Comparison of ENCODE assay signal across 20 cellular contexts in genomic region chr1:5849550-5849949, GRCh38.
A peak's percentile ranks its signal among the peaks of the same experiment; 100 is the strongest.
DNase-seq lines count a peak whose midpoint lies in the region; ATAC-seq, FAIRE-seq and TF ChIP-seq lines count a peak whose summit lies in the region.
"Had no signal": no experiment of that assay in that cellular context is flagged by ENCODE, and none has a peak within 500 bp of the region (broad histone marks: within the 10 kb centered on the region; RNA-seq: fewer than 3 reads in every experiment).

No MANE protein-coding gene starts in this region.

- TF ChIP-seq CTCF in HEK293 (tag by site-specific recombination; IDR thresholded peaks at IDR 0.05) (no peak), GM12878 (IDR thresholded peaks at IDR 0.05 in 2 of 3, conservative IDR thresholded peaks at IDR 0.05 in 1 of 3; ENCODE audit: control insufficient read depth in 2 of 3, extremely low read depth in 1 of 3, insufficient read depth in 1 of 3, low read depth in 3 of 3, low read length in 3 of 3) (no peak), stomach (IDR thresholded peaks at IDR 0.05) (no peak), WERI-Rb-1 (IDR thresholded peaks at IDR 0.05; ENCODE audit: low read depth, low read length) (no peak)

- H2AFZ ChIP-seq in GM12878 (ENCODE audit: control insufficient read depth, low read depth, low read length) = no peak overlapping the region
- no peak overlapping the region for H2AFZ ChIP-seq in mesenchymal stem cell (ENCODE audit: low read depth, low read length)

- in situ Hi-C loops in GM12878 (cut with MboI) = no loop called here

- no peaks in the 10 kb centered on the region for H3K79me2 ChIP-seq in GM12878 (ENCODE audit: control insufficient read depth, insufficient read depth, low read length)

- H3K79me1 ChIP-seq in mesenchymal stem cell (replicated peaks; ENCODE audit: low read length, poor library complexity, severe bottlenecking) = no peaks in the 10 kb centered on the region

- TF ChIP-seq EP300 in GM12878 (IDR thresholded peaks at IDR 0.05; ENCODE audit: borderline replicate concordance in 1 of 2, control insufficient read depth in 1 of 2, low read depth in 2 of 2, low read length in 2 of 2) (no peak), stomach (IDR thresholded peaks at IDR 0.05) (no peak)

- H2BK15ac ChIP-seq in mesenchymal stem cell (ENCODE audit: low read depth, poor library complexity, severe bottlenecking) = no peak overlapping the region

- 11% methylated on average over 4 of the region's 4 CpGs for whole genome bisulfite sequencing in GM12878 (ENCODE audit: insufficient coverage, insufficient replicate concordance, low lambda C conversion rate, missing lambda C conversion rate)
- 66% methylated on average over 4 of the region's 4 CpGs for WGBS in mesenchymal stem cell
- WGBS in stomach, 5 donors = 62 to 77% (median 71%) methylated on average over 4 of the region's 4 CpGs

- no peak for FAIRE-seq in GM12878 (lab: Jason Lieb, UNC)
- FAIRE-seq: A549, HepG2 had no signal

- DNase-seq in GM12878 (ENCODE audit: low read depth, low spot score) (no peak), mesenchymal stem cell (no peak), NCI-H2107 treated with DMSO at 0.1 percent for 48 hours (lab: John Stamatoyannopoulos, UW; ENCODE audit: unreplicated experiment) (no peak), stomach (no peak), WERI-Rb-1 (no peak)
- DNase-seq: AML-193, Calu3, DMS79 treated with DMSO at 0.1 percent for 48 hours, GF-D8, HCEC 1CT, HFFc6 had no signal

- TF ChIP-seq RAD21 in GM12878 (IDR thresholded peaks at IDR 0.05; ENCODE audit: insufficient read depth, low read depth, low read length) = no peak

- H3K23ac ChIP-seq in mesenchymal stem cell (ENCODE audit: low read length in 2 of 2) = no peak overlapping the region

- H2BK12ac ChIP-seq in mesenchymal stem cell (ENCODE audit: low read length in 2 of 2) = no peak overlapping the region

- H3K27me3 ChIP-seq in BLaER1 = no peaks in the 10 kb centered on the region
- no peaks in the 10 kb centered on the region for H3K27me3 ChIP-seq in GM12878 (replicated peaks in 1 of 2; ENCODE audit: control insufficient read depth in 2 of 2, insufficient read depth in 2 of 2, low read length in 1 of 2)
- peaks cover 0 to 3% of the 10 kb centered on the region in 2 experiments for H3K27me3 ChIP-seq in mesenchymal stem cell (ENCODE audit: control insufficient read depth in 1 of 2, insufficient read depth in 1 of 2, low read length in 2 of 2)
- H3K27me3 ChIP-seq in stomach = peaks cover 0 to 36% (median 12%) of the 10 kb centered on the region in 3 donors
- no peaks in the 10 kb centered on the region for H3K27me3 ChIP-seq in WERI-Rb-1 (ENCODE audit: insufficient read depth, low read depth, severe bottlenecking)

- no peak for ATAC-seq in GM12878
- no peak for ATAC-seq in GM18505 (IDR thresholded peaks at IDR 0.05; ENCODE audit: unreplicated experiment)
- ATAC-seq: A549; CD8-positive, alpha-beta T cell; HepG2 had no signal

- H3K4me3 ChIP-seq in BLaER1 (no peak overlapping the region), HEK293 (ENCODE audit: low read depth, low read length) (no peak overlapping the region), GM12878 (no peak overlapping the region), mesenchymal stem cell (ENCODE audit: insufficient read depth in 1 of 2, low read depth in 1 of 2, low read length in 2 of 2) (no peak overlapping the region), stomach (no peak overlapping the region), WERI-Rb-1 (ENCODE audit: low read depth, low read length) (no peak overlapping the region)
- H3K4me3 ChIP-seq: A549 had no signal

- no peak overlapping the region for H2BK5ac ChIP-seq in mesenchymal stem cell (ENCODE audit: low read depth, low read length, poor library complexity, severe bottlenecking)

- H3K27ac ChIP-seq in BLaER1 (no peak overlapping the region), HEK293 (ENCODE audit: extremely low read depth, low read depth, low read length) (no peak overlapping the region), GM12878 (ENCODE audit: control insufficient read depth, insufficient read depth) (no peak overlapping the region), mesenchymal stem cell (ENCODE audit: low read length, poor library complexity, severe bottlenecking) (no peak overlapping the region), stomach (no peak overlapping the region), WERI-Rb-1 (no peak overlapping the region)
- H3K27ac ChIP-seq: 22Rv1, A549, HL-60, KMS-11 had no signal

- CTCF ChIA-PET in HEK293 (lab: Yijun Ruan, JAX) (no interaction called here), GM12878 (lab: Yijun Ruan, JAX) (no interaction called here)

- H4K20me1 ChIP-seq in BLaER1 = no peaks in the 10 kb centered on the region
- H4K20me1 ChIP-seq in GM12878 (ENCODE audit: control insufficient read depth, insufficient read depth) = no peaks in the 10 kb centered on the region

- H3K9me3 ChIP-seq in BLaER1 = peaks cover 25% of the 10 kb centered on the region
- no peaks in the 10 kb centered on the region for H3K9me3 ChIP-seq in HEK293 (ENCODE audit: control insufficient read depth, insufficient read depth, low read depth, low read length)
- H3K9me3 ChIP-seq in GM12878 (replicated peaks; ENCODE audit: control insufficient read depth, insufficient read depth, low read length) = no peaks in the 10 kb centered on the region; the same call in 2 of the 3 replicates
- H3K9me3 ChIP-seq in mesenchymal stem cell (ENCODE audit: control insufficient read depth, low read length) = no peaks in the 10 kb centered on the region
- no peaks in the 10 kb centered on the region for H3K9me3 ChIP-seq in stomach
- no peaks in the 10 kb centered on the region for H3K9me3 ChIP-seq in WERI-Rb-1 (ENCODE audit: severe bottlenecking)
- H3K9me3 ChIP-seq: A549 had no signal

- H3K36me3 ChIP-seq in BLaER1 (no peaks in the 10 kb centered on the region), HEK293 (ENCODE audit: control insufficient read depth in 2 of 2, insufficient read depth in 1 of 2, low read length in 2 of 2) (no peaks in the 10 kb centered on the region), GM12878 (ENCODE audit: control insufficient read depth in 2 of 2, insufficient read depth in 2 of 2, low read length in 1 of 2) (no peaks in the 10 kb centered on the region), mesenchymal stem cell (ENCODE audit: control insufficient read depth in 1 of 2, insufficient read depth in 2 of 2, low read depth in 1 of 2, low read length in 2 of 2) (no peaks in the 10 kb centered on the region), stomach (no peaks in the 10 kb centered on the region), WERI-Rb-1 (no peaks in the 10 kb centered on the region)

- no peak overlapping the region for H2BK120ac ChIP-seq in mesenchymal stem cell (ENCODE audit: low read depth, low read length)

- H3K4ac ChIP-seq in mesenchymal stem cell (ENCODE audit: low read depth in 1 of 2, low read length in 2 of 2) = no peak overlapping the region

- H3K14ac ChIP-seq in mesenchymal stem cell (ENCODE audit: low read length in 2 of 2) = no peak overlapping the region

- RAD21 ChIA-PET in GM12878 (lab: Charles Lee; ENCODE audit: unreplicated experiment) = no interaction called here

- intact Hi-C loops in GM12878 (cut with micrococcal nuclease; ENCODE audit: unreplicated experiment) = no loop called here
- intact Hi-C loops in stomach (cut with DNase I; ENCODE audit: low total_unique reads) = no loop called here

- H4K8ac ChIP-seq in mesenchymal stem cell (ENCODE audit: low read length) = no peak overlapping the region

- no peak for TF ChIP-seq POLR2A in GM12878 (IDR thresholded peaks at IDR 0.05; ENCODE audit: low read depth, low read length)
- TF ChIP-seq POLR2A in stomach (IDR thresholded peaks at IDR 0.05) = no peak
- TF ChIP-seq POLR2A in GM18505 (IDR thresholded peaks at IDR 0.05; ENCODE audit: borderline replicate concordance, extremely low read depth, insufficient read depth, insufficient read length) = no peak

- H3K18ac ChIP-seq in mesenchymal stem cell (ENCODE audit: low read depth in 1 of 2, low read length in 2 of 2) = no peak overlapping the region

- POLR2A ChIA-PET in HEK293 (lab: Yijun Ruan, JAX) = no interaction called here
- POLR2A ChIA-PET in GM12878 (lab: Charles Lee) = no interaction called here

- H2AK5ac ChIP-seq in mesenchymal stem cell (ENCODE audit: low read length, severe bottlenecking) = no peak overlapping the region

- BruUV-seq in GM12878 (replicated peaks; lab: Mats Ljungman, UMichigan) = no TSS peak

- H3K4me2 ChIP-seq in BLaER1 (peak overlapping the region; percentile 30; the same call in 1 of the 2 replicates), GM12878 (ENCODE audit: control insufficient read depth, insufficient read depth) (no peak overlapping the region), mesenchymal stem cell (ENCODE audit: low read length, poor library complexity, severe bottlenecking) (no peak overlapping the region)
- H3K4me2 ChIP-seq: A549, KMS-11 had no signal

- H4K91ac ChIP-seq in mesenchymal stem cell (ENCODE audit: low read length) = peak overlapping the region; percentile 41

- SMC1A ChIA-PET in GM12878 (lab: Charles Lee; ENCODE audit: uncharacterized antibody, unreplicated experiment) = no interaction called here

- H3K4me1 ChIP-seq in BLaER1 (peaks cover 5% of the 10 kb centered on the region), HEK293 (ENCODE audit: control insufficient read depth, insufficient read depth, low read length) (no peaks in the 10 kb centered on the region), GM12878 (ENCODE audit: control insufficient read depth, insufficient read depth, low read length) (no peaks in the 10 kb centered on the region), mesenchymal stem cell (ENCODE audit: control insufficient read depth, insufficient read depth, low read depth, low read length) (no peaks in the 10 kb centered on the region), stomach (no peaks in the 10 kb centered on the region)
- H3K4me1 ChIP-seq: A549 had no signal

- H3K9ac ChIP-seq in BLaER1 (no peak overlapping the region), GM12878 (ENCODE audit: control insufficient read depth, insufficient read depth, low read length) (no peak overlapping the region), mesenchymal stem cell (ENCODE audit: low read length) (no peak overlapping the region)
- H3K9ac ChIP-seq: KMS-11 had no signal

TF ChIP-seq in GM12878, 131 proteins besides CTCF, POLR2A, EP300 and RAD21 (continues in another document):
- TF ChIP-seq STAT3 (IDR thresholded peaks at IDR 0.05; ENCODE audit: low read depth, low read length) (no peak), NFXL1 (IDR thresholded peaks at IDR 0.05; ENCODE audit: borderline replicate concordance) (no peak), RBBP5 (conservative IDR thresholded peaks at IDR 0.05) (no peak), BCL3 (IDR thresholded peaks at IDR 0.05; ENCODE audit: borderline replicate concordance, insufficient read depth, low read depth, low read length, poor library complexity, severe bottlenecking) (peak; percentile 90)
